In the genomic region with DNA sequence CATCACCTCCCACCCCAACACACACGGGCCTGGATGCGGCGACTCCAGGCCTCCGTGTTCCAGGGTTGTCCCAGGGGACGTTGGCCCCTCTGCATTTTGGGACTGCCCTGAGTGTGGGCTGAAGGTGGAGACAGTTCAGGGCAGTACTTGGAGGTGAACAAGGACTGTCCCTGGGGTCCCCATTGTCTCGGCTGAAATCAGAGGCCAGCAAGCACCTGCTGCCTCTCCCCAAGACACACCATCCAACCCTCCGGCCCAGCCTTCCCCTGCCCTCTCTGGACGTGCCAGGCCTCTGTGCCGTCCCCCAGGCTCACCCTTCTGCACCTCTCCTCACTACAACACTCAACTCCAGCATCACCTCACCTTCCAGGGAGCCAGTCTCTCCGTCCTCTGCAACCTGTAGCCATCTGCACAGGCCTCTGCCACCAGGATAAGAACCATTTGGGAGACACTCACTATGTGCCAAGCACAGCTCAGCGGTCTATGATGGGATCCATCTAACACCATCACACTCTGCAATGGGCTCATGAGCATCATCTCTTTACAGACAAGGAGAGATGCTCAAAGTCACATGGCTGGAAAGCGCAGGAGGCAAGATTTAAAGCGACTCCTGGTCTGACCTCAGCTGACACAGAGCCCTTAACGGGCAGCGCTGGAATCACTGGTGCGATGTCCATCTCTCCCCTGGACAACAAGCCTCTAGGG, we compare ENCODE assay signal across 25 cellular contexts.
DNase-seq lines count a peak whose midpoint lies in the region; ATAC-seq, FAIRE-seq and TF ChIP-seq lines count a peak whose summit lies in the region.
"Had no signal": no experiment of that assay in that cellular context is flagged by ENCODE, and none has a peak within 500 bp of the region (broad histone marks: within the 10 kb centered on the region; RNA-seq: fewer than 3 reads in every experiment).

No MANE protein-coding gene starts in this region.

- peak overlapping the region; percentile 75 for H3K9ac ChIP-seq in BLaER1
- no peak overlapping the region; a peak in 1 of 4 replicates for H3K9ac ChIP-seq in K562 (ENCODE audit: insufficient read depth in 1 of 2, low read depth in 2 of 2, low read length in 2 of 2)
- H3K9ac ChIP-seq: GM23248 had no signal

- no peak overlapping the region for H3K4me3 Mint-ChIP-seq in neural crest cell
- H3K4me3 Mint-ChIP-seq: activated CD8-positive, alpha-beta T cell treated with anti-CD3 and anti-CD28 coated beads, Interleukin-2, amount 10 ng/mL, durations not matched to agents 7 days and 5 days; activated naive CD8-positive, alpha-beta T cell treated with anti-CD3 and anti-CD28 coated beads, Interleukin-2, amount 10 ng/mL, durations not matched to agents 7 days and 5 days; CD4-positive, alpha-beta T cell had no signal

- CTCF ChIA-PET in K562 (lab: Yijun Ruan, JAX; ENCODE audit: low intra/inter-chr PET ratio), result interaction anchor here (0.9 kb wide), 1 partner anchor 211 kb away, joined by 3 read pairs; no protein-coding TSS in a partner anchor

- ATAC-seq in K562, result no peak
- ATAC-seq in left lobe of liver, result no peak
- ATAC-seq: activated CD8-positive, alpha-beta T cell treated with anti-CD3 and anti-CD28 coated beads, Interleukin-2, amount 10 ng/mL, durations not matched to agents 7 days and 5 days; foreskin keratinocyte had no signal

- peaks cover 3% of the 10 kb centered on the region for H3K9me3 Mint-ChIP-seq in neural crest cell
- H3K9me3 Mint-ChIP-seq: CD4-positive, alpha-beta T cell had no signal

- no TSS peak for BruUV-seq in K562 (replicated peaks; lab: Mats Ljungman, UMichigan)

- no peak for TF ChIP-seq CTCF in DOHH2 (IDR thresholded peaks at IDR 0.05; ENCODE audit: low read depth, low read length, poor library complexity, severe bottlenecking)
- TF ChIP-seq CTCF in K562 (IDR thresholded peaks at IDR 0.05 in 2 of 3, conservative IDR thresholded peaks at IDR 0.05 in 1 of 3; ENCODE audit: insufficient read depth in 2 of 3, low read depth in 1 of 3, low read length in 3 of 3), result no peak
- no peak for TF ChIP-seq CTCF in neural crest cell (conservative IDR thresholded peaks at IDR 0.05)

- peaks cover 26% of the 10 kb centered on the region for H3F3A ChIP-seq in DOHH2 (ENCODE audit: control insufficient read depth, insufficient read depth)

- H3K27me3 ChIP-seq in BLaER1 (no peaks in the 10 kb centered on the region), DOHH2 (ENCODE audit: control insufficient read depth, low read length) (no peaks in the 10 kb centered on the region), K562 (ENCODE audit: control insufficient read depth in 2 of 2, insufficient read depth in 2 of 2, low read length in 2 of 2) (peaks cover 34 to 81% of the 10 kb centered on the region in 2 experiments)
- H3K27me3 ChIP-seq: ovary had no signal

- 0 out of 2 replicates have a peak, but pooled peaks cover 5% of the 10 kb centered on the region for H3K36me3 ChIP-seq in BLaER1
- peaks cover 3% of the 10 kb centered on the region; the same call in 1 of the 2 replicates for H3K36me3 ChIP-seq in DOHH2 (ENCODE audit: control insufficient read depth, low read length)
- H3K36me3 ChIP-seq in K562 (ENCODE audit: control insufficient read depth, insufficient read depth, low read length), result no peaks in the 10 kb centered on the region
- H3K36me3 ChIP-seq: ovary, thoracic aorta had no signal

- WGBS in K562 (ENCODE audit: insufficient coverage, low coverage, missing lambda C conversion rate), result 17% methylated on average over 16 of the region's 16 CpGs

- peaks cover 15% of the 10 kb centered on the region for H3K4me1 Mint-ChIP-seq in neural crest cell

- no peaks in the 10 kb centered on the region for H3K9me1 ChIP-seq in K562 (ENCODE audit: control insufficient read depth, insufficient read depth, low read length)

- H2AFZ ChIP-seq in K562 (ENCODE audit: low read depth, low read length), result no peak overlapping the region
- H2AFZ ChIP-seq: GM23248 had no signal

- intact Hi-C loops in K562 (cut with micrococcal nuclease), result no loop called here

- no peak for TF ChIP-seq RAD21 in K562 (CRISPR knock-in tag; conservative IDR thresholded peaks at IDR 0.05 in 1 of 2, IDR thresholded peaks at IDR 0.05 in 1 of 2)

- POLR2A ChIA-PET in K562 (lab: Yijun Ruan, JAX), result interaction anchor here (0.6 kb wide), 1 partner anchor 159 kb away, joined by 3 read pairs; no protein-coding TSS in a partner anchor

- no peaks in the 10 kb centered on the region for H3K27me3 Mint-ChIP-seq in neural crest cell (ENCODE audit: low read depth)

- H3K27ac ChIP-seq in BLaER1 (peak overlapping the region; percentile 88), DOHH2 (ENCODE audit: low read depth, low read length) (peak overlapping the region; percentile 97), K562 (ENCODE audit: extremely low read depth, low read depth, low read length) (no peak overlapping the region)
- H3K27ac ChIP-seq: foreskin keratinocyte, GM23248, ovary, thoracic aorta had no signal

- no peaks in the 10 kb centered on the region for H3K36me3 Mint-ChIP-seq in neural crest cell (ENCODE audit: low read depth)
- H3K36me3 Mint-ChIP-seq: activated naive CD8-positive, alpha-beta T cell treated with anti-CD3 and anti-CD28 coated beads, Interleukin-2, amount 10 ng/mL, durations not matched to agents 7 days and 5 days had no signal

- FAIRE-seq in K562 (lab: Jason Lieb, UNC), result peak; percentile 56
- FAIRE-seq: GM18507 had no signal

- H3K4me2 ChIP-seq in BLaER1 (peak overlapping the region; percentile 89), DOHH2 (ENCODE audit: low read length) (peak overlapping the region; percentile 97), K562 (ENCODE audit: insufficient read depth, low read length) (no peak overlapping the region; the same call in 1 of the 2 replicates)

- no peak for TF ChIP-seq POLR2A in K562 (conservative IDR thresholded peaks at IDR 0.05)

- TF ChIP-seq EP300 in K562 (IDR thresholded peaks at IDR 0.05; ENCODE audit: low read length), result no peak

- in situ Hi-C loops in K562 (cut with MboI), result no loop called here

- peaks cover 67% of the 10 kb centered on the region for H3K4me1 ChIP-seq in BLaER1
- H3K4me1 ChIP-seq in DOHH2 (ENCODE audit: control insufficient read depth, low read length), result peaks cover 67% of the 10 kb centered on the region
- peaks cover 11 to 12% of the 10 kb centered on the region in 2 experiments; a peak in 4 of 5 replicates for H3K4me1 ChIP-seq in K562 (replicated peaks in 1 of 2; ENCODE audit: control insufficient read depth in 2 of 2, insufficient read depth in 2 of 2, low read length in 2 of 2)
- H3K4me1 ChIP-seq: foreskin keratinocyte had no signal

- DNase-seq in K562 (ENCODE audit: extremely low read depth in 1 of 4, low spot score in 3 of 4) (no peak), neural crest cell (ENCODE audit: low read depth, low spot score) (no peak), hippocampal formation (lab: John Stamatoyannopoulos, UW) (no peak), COLO829 (ENCODE audit: low spot score) (no peak), left lobe of liver (ENCODE audit: low spot score) (no peak)
- DNase-seq: activated CD4-positive, CD25-positive, alpha-beta regulatory T cell treated with anti-CD3 and anti-CD28 coated beads, Interleukin-2, amount 50 U/mL, for 72 hours; activated CD8-positive, alpha-beta T cell treated with anti-CD3 and anti-CD28 coated beads, Interleukin-2, amount 10 ng/mL, durations not matched to agents 7 days and 5 days; activated effector memory CD4-positive, alpha-beta T cell treated with anti-CD3 and anti-CD28 coated beads, Interleukin-2, amount 50 U/mL, for 16 hours; activated naive CD8-positive, alpha-beta T cell treated with anti-CD3 and anti-CD28 coated beads, Interleukin-2, amount 10 ng/mL, durations not matched to agents 7 days and 5 days; CD4-positive, alpha-beta T cell; effector CD8-positive, alpha-beta T cell; GF-D8; GM23248; mesendoderm; NCI-H1048; NCI-H446 treated with DMSO at 0.1 percent for 48 hours; stimulated activated CD4-positive, alpha-beta T cell treated with anti-CD3 and anti-CD28 coated beads, Interleukin-4, amount 100 ng/mL, for 1 hour; stimulated activated naive CD4-positive, alpha-beta T cell treated with Interleukin-2 at 50 U/mL for 16 hours; T-helper 1 cell had no signal

- H3K27ac Mint-ChIP-seq in neural crest cell (ENCODE audit: unreplicated experiment), result peak overlapping the region; percentile 6
- H3K27ac Mint-ChIP-seq: activated CD8-positive, alpha-beta T cell treated with anti-CD3 and anti-CD28 coated beads, Interleukin-2, amount 10 ng/mL, durations not matched to agents 7 days and 5 days; activated naive CD8-positive, alpha-beta T cell treated with anti-CD3 and anti-CD28 coated beads, Interleukin-2, amount 10 ng/mL, durations not matched to agents 7 days and 5 days; CD4-positive, alpha-beta T cell had no signal

- peaks cover 12% of the 10 kb centered on the region for H3K9me3 ChIP-seq in BLaER1
- peaks cover 9% of the 10 kb centered on the region; the same call in 1 of the 2 replicates for H3K9me3 ChIP-seq in DOHH2 (ENCODE audit: control insufficient read depth, insufficient read depth, low read length)
- peaks cover 7% of the 10 kb centered on the region for H3K9me3 ChIP-seq in K562 (replicated peaks; ENCODE audit: control insufficient read depth, insufficient read depth, low read depth, low read length)
- H3K9me3 ChIP-seq: ovary had no signal

- H3K79me2 ChIP-seq in DOHH2 (ENCODE audit: control insufficient read depth, low read length) (peaks cover 21% of the 10 kb centered on the region), K562 (ENCODE audit: control insufficient read depth, insufficient read depth, low read length) (no peaks in the 10 kb centered on the region)

- no peaks in the 10 kb centered on the region for H3K9me2 ChIP-seq in DOHH2 (replicated peaks; ENCODE audit: control insufficient read depth, low read length)

- peak overlapping the region; percentile 50 for H3K4me3 ChIP-seq in BLaER1
- H3K4me3 ChIP-seq in DOHH2 (ENCODE audit: low read length), result peak overlapping the region; percentile 85
- no peak overlapping the region for H3K4me3 ChIP-seq in K562
- H3K4me3 ChIP-seq: GM23248, ovary, thoracic aorta had no signal

- H4K20me1 ChIP-seq in BLaER1, result no peaks in the 10 kb centered on the region
- no peaks in the 10 kb centered on the region for H4K20me1 ChIP-seq in DOHH2 (ENCODE audit: control insufficient read depth, insufficient read depth, low read depth, low read length)
- peaks cover 20% of the 10 kb centered on the region for H4K20me1 ChIP-seq in K562 (replicated peaks; ENCODE audit: control insufficient read depth, insufficient read depth, low read length)

TF ChIP-seq in K562, 482 proteins besides CTCF, POLR2A, EP300 and RAD21 (continues in another document):
- TF ChIP-seq ZNF444 (CRISPR knock-in tag; IDR thresholded peaks at IDR 0.05), result no peak
